8 cellular contexts compared by ENCODE assay signal in the genomic region with DNA sequence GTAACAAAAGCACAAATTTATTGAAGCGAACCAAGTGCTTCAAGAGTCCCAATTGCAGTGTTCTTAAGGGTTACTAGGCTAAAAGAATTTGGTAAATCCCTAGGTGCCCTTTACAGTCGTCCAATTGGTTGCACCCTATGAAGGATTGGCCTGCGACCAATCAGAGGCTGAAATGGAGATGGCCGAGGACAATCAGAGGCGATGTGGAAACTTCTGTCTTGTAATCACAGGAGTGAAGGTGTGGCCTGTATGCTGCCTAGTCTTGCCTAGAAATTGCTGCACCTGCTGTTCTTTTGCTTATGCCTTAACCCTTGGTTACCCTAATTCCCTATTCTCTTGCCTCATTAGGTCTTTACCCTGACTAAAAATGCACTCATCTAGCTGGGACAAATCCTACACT. TPM values are rescaled to one million over a fixed set of nuclear protein-coding genes. Genes with fewer than 3 reads are reported as not detected.
DNase-seq lines count a peak whose midpoint lies in the region; ATAC-seq and TF ChIP-seq lines count a peak whose summit lies in the region.

No MANE protein-coding gene starts in this region.

- peak; percentile 56 for DNase-seq in activated effector memory CD4-positive, alpha-beta T cell treated with anti-CD3 and anti-CD28 coated beads, Interleukin-2, amount 50 U/mL, for 16 hours
- no peak for DNase-seq in activated effector memory CD4-positive, alpha-beta T cell treated with Interleukin-2 at 50 U/mL for 16 hours
- DNase-seq in SK-MEL-5 (ENCODE audit: low read depth, low spot score) (peak; percentile 22), glutamatergic neuron (no peak), thoracic aorta (ENCODE audit: low spot score) (no peak), A172 (ENCODE audit: low spot score) (no peak), SW 1271 (lab: John Stamatoyannopoulos, UW) (no peak)

- in situ Hi-C loops in SK-MEL-5 (cut with HindIII; ENCODE audit: low pct_unique_long_range_greater_than_20kb, low sequenced_read_pairs), result no loop called here

- no peaks in the 10 kb centered on the region for H3K9me3 ChIP-seq in thoracic aorta

- peak overlapping the region; percentile 84 for H3K4me3 ChIP-seq in thoracic aorta

- H3K27ac Mint-ChIP-seq in glutamatergic neuron (ENCODE audit: unreplicated experiment), result peak overlapping the region; percentile 15

- no peak for ATAC-seq in thoracic aorta (ENCODE audit: insufficient number of reproducible peaks, low FRiP score, low read depth)
- no peak for ATAC-seq in HG03095 (IDR thresholded peaks at IDR 0.05; ENCODE audit: unreplicated experiment)

- H3K4me1 ChIP-seq in thoracic aorta (ENCODE audit: control insufficient read depth in 1 of 2, low read depth in 2 of 2), result peaks cover 0 to 12% of the 10 kb centered on the region in 2 donors

- no peak overlapping the region for H3K27ac ChIP-seq in thoracic aorta

- peaks cover 8% of the 10 kb centered on the region for H3K9me3 Mint-ChIP-seq in glutamatergic neuron (ENCODE audit: unreplicated experiment)

- no peaks in the 10 kb centered on the region for H3K36me3 ChIP-seq in thoracic aorta

- peak overlapping the region; percentile 58 for H3K4me3 Mint-ChIP-seq in glutamatergic neuron (ENCODE audit: unreplicated experiment)

- H3K27me3 Mint-ChIP-seq in glutamatergic neuron (ENCODE audit: unreplicated experiment), result no peaks in the 10 kb centered on the region

- no peaks in the 10 kb centered on the region for H3K36me3 Mint-ChIP-seq in glutamatergic neuron (ENCODE audit: unreplicated experiment)

- H3K4me1 Mint-ChIP-seq in glutamatergic neuron (ENCODE audit: low read depth, unreplicated experiment), result peaks cover 2% of the 10 kb centered on the region

- TF ChIP-seq CTCF in glutamatergic neuron (IDR thresholded peaks at IDR 0.05; ENCODE audit: partially characterized antibody, unreplicated experiment) (no peak), thoracic aorta (IDR thresholded peaks at IDR 0.05) (no peak)

- H3K27me3 ChIP-seq in thoracic aorta (replicated peaks; ENCODE audit: insufficient read depth), result no peaks in the 10 kb centered on the region

RNA-seq across cellular contexts. Expression of gene DCK, which starts 1.1 kb away (rescaled TPM):
- 14.6 and 16.0 TPM in 2 replicates for total RNA-seq in SK-MEL-5 (2014; rRNA removed; shearing (Covaris generic))
- polyA plus RNA-seq in SK-MEL-5 (2015; cell fraction: cytosol; rRNA removed), result 18.8 and 25.4 TPM in 2 replicates
- 11.7 and 16.5 TPM in 2 replicates for polyA plus RNA-seq in SK-MEL-5 (2015; cell fraction: nucleus; rRNA removed)
- total RNA-seq in glutamatergic neuron (ENCODE audit: unreplicated experiment) (10.8 TPM), thoracic aorta (10 to 100 TPM; 11.1 to 11.7 TPM)
- total RNA-seq in A172 (2014; rRNA removed; shearing (Covaris generic)), result 40.7 and 40.8 TPM in 2 replicates

Comparison
In these comparisons a context has a peak if more than half of its experiments do, and no peak if none do; other contexts are left out.
1. DNase-seq: peak in activated effector memory CD4-positive, alpha-beta T cell treated with anti-CD3 and anti-CD28 coated beads, Interleukin-2, amount 50 U/mL, for 16 hours (single experiment) and SK-MEL-5 (single experiment); none in activated effector memory CD4-positive, alpha-beta T cell treated with Interleukin-2 at 50 U/mL for 16 hours (single experiment), glutamatergic neuron (single experiment), thoracic aorta (single experiment), A172 (single experiment) and SW 1271 (0 of 2).